ENCODE assay signal across 9 cellular contexts in the genomic region with DNA sequence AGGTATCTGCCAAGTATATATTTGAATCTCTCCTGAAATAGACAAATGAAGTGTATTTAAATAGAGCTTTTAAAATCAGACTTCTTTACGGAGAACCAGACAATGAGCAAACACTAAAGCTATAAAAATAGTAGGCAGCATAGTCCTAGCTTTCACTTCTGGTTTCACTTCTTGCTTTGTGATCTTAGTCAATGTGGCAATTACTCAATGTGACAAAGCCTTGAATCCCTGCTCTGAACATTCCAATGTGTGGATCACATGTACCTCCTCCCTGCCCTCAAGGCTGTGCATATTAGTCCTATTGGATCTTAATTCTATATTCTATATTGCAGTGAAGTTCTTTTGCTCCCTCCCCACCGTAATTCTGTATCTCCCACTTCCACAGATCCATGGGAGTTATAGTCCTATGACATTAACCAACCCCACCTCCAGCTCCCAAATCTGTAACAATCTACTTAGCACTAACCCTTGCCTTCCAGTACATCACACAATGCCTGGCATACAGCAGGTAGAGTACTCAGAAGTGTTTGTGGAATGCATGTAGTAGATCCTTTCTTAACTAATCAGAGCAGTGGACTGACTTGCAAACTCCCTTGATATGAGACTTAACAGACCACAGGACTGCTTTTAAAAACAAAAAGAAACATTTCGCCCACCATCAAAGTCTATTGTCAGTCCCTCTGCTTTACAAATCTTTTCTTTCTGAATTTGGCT. TPM values are rescaled to one million over a fixed set of nuclear protein-coding genes. Genes with fewer than 3 reads are reported as not detected.
DNase-seq lines count a peak whose midpoint lies in the region; ATAC-seq, FAIRE-seq and TF ChIP-seq lines count a peak whose summit lies in the region.
"Had no signal": no experiment of that assay in that cellular context is flagged by ENCODE, and none has a peak within 500 bp of the region (broad histone marks: within the 10 kb centered on the region; RNA-seq: fewer than 3 reads in every experiment).

No MANE protein-coding gene starts in this region.

- H3K27me3 ChIP-seq in K562 (ENCODE audit: control insufficient read depth in 2 of 2, insufficient read depth in 2 of 2, low read length in 2 of 2), result no peaks in the 10 kb centered on the region; a peak in 2 of 5 replicates
- no peaks in the 10 kb centered on the region for H3K27me3 ChIP-seq in lower lobe of right lung (ENCODE audit: low read depth)
- H3K27me3 ChIP-seq in A673 (replicated peaks; ENCODE audit: insufficient read depth, low read depth, low read length, poor library complexity), result no peaks in the 10 kb centered on the region

- TF ChIP-seq CTCF in GM13976 (IDR thresholded peaks at IDR 0.05; ENCODE audit: borderline replicate concordance, control extremely low read depth, extremely low read depth, insufficient read depth, missing control alignments) (no peak), K562 (IDR thresholded peaks at IDR 0.05 in 2 of 3, conservative IDR thresholded peaks at IDR 0.05 in 1 of 3; ENCODE audit: insufficient read depth in 2 of 3, low read depth in 1 of 3, low read length in 3 of 3) (no peak), lower lobe of right lung (IDR thresholded peaks at IDR 0.05) (no peak), A673 (conservative IDR thresholded peaks at IDR 0.05; ENCODE audit: low read depth, low read length) (no peak)

- H3K4me3 ChIP-seq in K562, result no peak overlapping the region
- peak overlapping the region; percentile 12 for H3K4me3 ChIP-seq in lower lobe of right lung
- no peak overlapping the region for H3K4me3 ChIP-seq in A673 (ENCODE audit: low read depth, low read length, poor library complexity, severe bottlenecking)

- CTCF ChIA-PET in K562 (lab: Yijun Ruan, JAX; ENCODE audit: low intra/inter-chr PET ratio), result interaction anchor here (0.6 kb wide), 2 partner anchors 12 to 53 kb away, joined by 3 read pairs; no protein-coding TSS in a partner anchor
- CTCF ChIA-PET in A673 (lab: Charles Lee), result no interaction called here

- in situ Hi-C loops in GM13976 (cut with MboI; ENCODE audit: low sequenced_read_pairs, unreplicated experiment), result no loop called here
- in situ Hi-C loops in K562 (cut with MboI), result no loop called here

- no peak for TF ChIP-seq EP300 in K562 (IDR thresholded peaks at IDR 0.05; ENCODE audit: low read length)

- BruUV-seq in K562 (replicated peaks; lab: Mats Ljungman, UMichigan) (no TSS peak), A673 (replicated peaks; lab: Mats Ljungman, UMichigan) (no TSS peak)

- H3K4me2 ChIP-seq in K562 (ENCODE audit: insufficient read depth, low read length), result no peak overlapping the region

- no peaks in the 10 kb centered on the region for H3K9me1 ChIP-seq in K562 (ENCODE audit: control insufficient read depth, insufficient read depth, low read length)

- H3K36me3 ChIP-seq in K562 (ENCODE audit: control insufficient read depth, insufficient read depth, low read length), result no peaks in the 10 kb centered on the region
- H3K36me3 ChIP-seq in lower lobe of right lung, result no peaks in the 10 kb centered on the region
- no peaks in the 10 kb centered on the region for H3K36me3 ChIP-seq in A673 (ENCODE audit: insufficient read depth, low read length, poor library complexity, severe bottlenecking)

- DNase-seq in GM13976 (ENCODE audit: low spot score) (peak; percentile 34), LHCN-M2 (ENCODE audit: low read depth) (peak; percentile 73), K562 (ENCODE audit: extremely low read depth in 1 of 4, low spot score in 3 of 4) (no peak), lower lobe of right lung (no peak), A673 (ENCODE audit: low spot score) (no peak)
- no peak for DNase-seq in stimulated activated CD4-positive, alpha-beta T cell treated with anti-CD3 and anti-CD28 coated beads, Interleukin-4, amount 100 ng/mL, for 1 hour
- no peak for DNase-seq in stimulated activated CD4-positive, alpha-beta T cell treated with anti-CD3 and anti-CD28 coated beads, Interleukin-2, amount 100 ng/mL, for 48 hours

- peak; percentile 77 for ATAC-seq in GM21723 (IDR thresholded peaks at IDR 0.05; ENCODE audit: unreplicated experiment)
- no peak for ATAC-seq in K562
- peak; percentile 81 to 90 for ATAC-seq in lower lobe of right lung

- TF ChIP-seq POLR2A in K562 (conservative IDR thresholded peaks at IDR 0.05), result no peak

- no peak overlapping the region for H3K9ac ChIP-seq in K562 (ENCODE audit: insufficient read depth in 1 of 2, low read depth in 2 of 2, low read length in 2 of 2)

- H3K27ac ChIP-seq in K562 (ENCODE audit: extremely low read depth, low read depth, low read length) (no peak overlapping the region), lower lobe of right lung (peak overlapping the region; percentile 37), A673 (ENCODE audit: low read depth, low read length, poor library complexity, severe bottlenecking) (no peak overlapping the region)
- H3K27ac ChIP-seq: VCaP had no signal

- POLR2A ChIA-PET in K562 (lab: Yijun Ruan, JAX), result interaction anchor here (0.7 to 0.9 kb wide), 2 partner anchors 85 to 807 kb away, joined by 3 to 5 read pairs; no protein-coding TSS in a partner anchor
- POLR2A ChIA-PET in A673 (lab: Charles Lee; ENCODE audit: low non-redundant PET), result no interaction called here

- H3K4me1 ChIP-seq in K562 (replicated peaks in 1 of 2; ENCODE audit: control insufficient read depth in 2 of 2, insufficient read depth in 2 of 2, low read length in 2 of 2), result peaks cover 0 to 4% of the 10 kb centered on the region in 2 experiments; a peak in 2 of 5 replicates
- peaks cover 43% of the 10 kb centered on the region for H3K4me1 ChIP-seq in lower lobe of right lung
- no peaks in the 10 kb centered on the region for H3K4me1 ChIP-seq in A673 (ENCODE audit: insufficient read depth, low read length, poor library complexity, severe bottlenecking)

- no peak overlapping the region for H2AFZ ChIP-seq in K562 (ENCODE audit: low read depth, low read length)

- FAIRE-seq in K562 (lab: Jason Lieb, UNC), result no peak

- 2% methylated on average over 3 of the region's 3 CpGs for WGBS in K562 (ENCODE audit: insufficient coverage, low coverage, missing lambda C conversion rate)

- no peaks in the 10 kb centered on the region for H3K9me3 ChIP-seq in K562 (replicated peaks; ENCODE audit: control insufficient read depth, insufficient read depth, low read depth, low read length)
- no peaks in the 10 kb centered on the region for H3K9me3 ChIP-seq in lower lobe of right lung
- H3K9me3 ChIP-seq in A673 (ENCODE audit: low read depth, low read length, poor library complexity, severe bottlenecking), result no peaks in the 10 kb centered on the region

- TF ChIP-seq RAD21 in K562 (CRISPR knock-in tag; conservative IDR thresholded peaks at IDR 0.05 in 1 of 2, IDR thresholded peaks at IDR 0.05 in 1 of 2), result no peak

- intact Hi-C loops in K562 (cut with micrococcal nuclease) (no loop called here), lower lobe of right lung (cut with DNase I) (no loop called here), A673 (cut with micrococcal nuclease; ENCODE audit: unreplicated experiment) (no loop called here)

- no peaks in the 10 kb centered on the region for H4K20me1 ChIP-seq in K562 (replicated peaks; ENCODE audit: control insufficient read depth, insufficient read depth, low read length)

- no peaks in the 10 kb centered on the region for H3K79me2 ChIP-seq in K562 (ENCODE audit: control insufficient read depth, insufficient read depth, low read length)

TF ChIP-seq in K562, 482 proteins besides CTCF, POLR2A, EP300 and RAD21 (continues in another document):
- TF ChIP-seq MEIS2 (IDR thresholded peaks at IDR 0.05; ENCODE audit: partially characterized antibody) (peak; percentile 16), ELF2 (CRISPR knock-in tag; IDR thresholded peaks at IDR 0.05) (no peak), ZNF324 (CRISPR knock-in tag; IDR thresholded peaks at IDR 0.05) (no peak)
- TF ChIP-seq, protein P1, sequence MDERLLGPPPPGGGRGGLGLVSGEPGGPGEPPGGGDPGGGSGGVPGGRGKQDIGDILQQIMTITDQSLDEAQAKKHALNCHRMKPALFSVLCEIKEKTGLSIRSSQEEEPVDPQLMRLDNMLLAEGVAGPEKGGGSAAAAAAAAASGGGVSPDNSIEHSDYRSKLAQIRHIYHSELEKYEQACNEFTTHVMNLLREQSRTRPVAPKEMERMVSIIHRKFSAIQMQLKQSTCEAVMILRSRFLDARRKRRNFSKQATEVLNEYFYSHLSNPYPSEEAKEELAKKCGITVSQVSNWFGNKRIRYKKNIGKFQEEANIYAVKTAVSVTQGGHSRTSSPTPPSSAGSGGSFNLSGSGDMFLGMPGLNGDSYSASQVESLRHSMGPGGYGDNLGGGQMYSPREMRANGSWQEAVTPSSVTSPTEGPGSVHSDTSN (CRISPR knock-in tag; IDR thresholded peaks at IDR 0.05; ENCODE audit: low read depth), result no peak
- TF ChIP-seq, protein P1 (tag; conservative IDR thresholded peaks at IDR 0.05; ENCODE audit: low read depth), result peak; percentile 72

RNA-seq across cellular contexts. Expression of a gene that starts 24.3 kb away (rescaled TPM):
- total RNA-seq in LHCN-M2 (2014; rRNA removed) (0.06 TPM in 1 of 2 replicates, not detected in the other), K562 (2014; rRNA removed) (not detected in 2 replicates), K562 (2014; rRNA removed; fragmentation: Illumina TruSeq; extraction: Trizol) (not detected in 2 replicates), K562 (2015; rRNA removed; fragmentation: Illumina TruSeq; extraction: Trizol) (not detected in 2 replicates), K562 (2021) (0.49 and 0.75 TPM in 2 replicates), lower lobe of right lung (48.9 TPM), A673 (2021) (not detected in 2 replicates)
- polyA plus RNA-seq in LHCN-M2 (2012), result 0.07 TPM
- not detected in 2 replicates for total RNA-seq in K562 (2011; cell fraction: chromatin; rRNA removed; ENCODE audit: low replicate concordance)
- not detected in 2 replicates for total RNA-seq in K562 (2011; cell fraction: nucleolus; rRNA removed)
- not detected in 2 replicates for total RNA-seq in K562 (2011; cell fraction: nucleoplasm; rRNA removed)
- polyA plus RNA-seq in K562 (2011; rRNA removed) (not detected in 2 replicates), K562 (2014; fragmentation: Illumina TruSeq; extraction: Trizol) (not detected in 2 replicates), K562 (2014; fragmentation: Nextera tagmentation; extraction: Ambion mirVana) (not detected), K562 (2014; rRNA removed) (0.30 TPM in 1 of 2 replicates, not detected in the other)
- not detected in 2 replicates for polyA plus RNA-seq in K562 (2011; cell fraction: cytosol; rRNA removed)
- polyA plus RNA-seq in K562 (2011; cell fraction: nucleus; rRNA removed), result not detected in 2 replicates
- not detected in 2 replicates for polyA plus RNA-seq in K562 (2012)
- polyA minus RNA-seq in K562 (2011; rRNA and poly(A)+ RNA removed), result 0.11 TPM in 1 of 2 replicates, not detected in the other
- polyA minus RNA-seq in K562 (2011; cell fraction: cytosol; rRNA and poly(A)+ RNA removed), result 4.3 TPM in 1 of 2 replicates, not detected in the other
- polyA minus RNA-seq in K562 (2011; cell fraction: nucleus; rRNA and poly(A)+ RNA removed), result not detected in 2 replicates

Comparison
In these comparisons a context has a peak if more than half of its experiments do, and no peak if none do; other contexts are left out.
1. DNase-seq: peak in GM13976 (single experiment) and LHCN-M2 (single experiment); none in K562 (0 of 4), lower lobe of right lung (single experiment), stimulated activated CD4-positive, alpha-beta T cell treated with anti-CD3 and anti-CD28 coated beads, Interleukin-4, amount 100 ng/mL, for 1 hour (single experiment), stimulated activated CD4-positive, alpha-beta T cell treated with anti-CD3 and anti-CD28 coated beads, Interleukin-2, amount 100 ng/mL, for 48 hours (0 of 2) and A673 (single experiment).
2. RNA of a gene that starts 24.3 kb away (total RNA-seq): 48.9 TPM in lower lobe of right lung (single experiment); 0.06 TPM in LHCN-M2, 0.49 to 0.75 TPM in K562 and not detected in A673; every median in the first group is over 10 times any median in the second.